ENCODE assay signal across 22 cellular contexts in the genomic region with DNA sequence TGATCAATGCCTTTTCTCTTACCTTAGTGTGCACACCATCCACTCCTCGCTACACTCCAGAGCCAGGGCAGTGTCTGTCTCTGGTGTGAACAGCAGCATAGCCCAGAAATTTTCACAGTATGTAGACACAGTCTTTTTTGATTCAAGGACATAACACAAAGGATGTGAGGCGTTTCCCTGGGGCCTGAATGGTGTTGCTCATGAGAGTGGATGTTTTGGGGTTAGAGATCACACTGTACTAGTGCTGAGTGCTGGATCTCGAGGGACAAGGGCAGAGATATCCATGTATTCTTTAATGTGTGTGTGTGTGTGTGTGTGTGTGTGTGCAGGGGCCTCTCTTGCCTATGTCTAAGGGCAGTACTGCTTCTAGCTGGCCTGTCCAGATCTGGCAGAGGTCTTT. TPM values are rescaled to one million over a fixed set of nuclear protein-coding genes. Genes with fewer than 3 reads are reported as not detected.
DNase-seq lines count a peak whose midpoint lies in the region; ATAC-seq and TF ChIP-seq lines count a peak whose summit lies in the region.
"Had no signal": no experiment of that assay in that cellular context is flagged by ENCODE, and none has a peak within 500 bp of the region (broad histone marks: within the 10 kb centered on the region; RNA-seq: fewer than 3 reads in every experiment).

No MANE protein-coding gene starts in this region.

- H2AFZ ChIP-seq in trophoblast cell (ENCODE audit: insufficient read depth, low read length, poor library complexity): no peak overlapping the region

- intact Hi-C loops in vagina (cut with DNase I): no loop called here
- intact Hi-C loops in breast epithelium (cut with DNase I; ENCODE audit: low total_unique reads): no loop called here

- no peaks in the 10 kb centered on the region for H3K79me1 ChIP-seq in trophoblast cell (ENCODE audit: low read length)

- H3K27ac ChIP-seq in right atrium auricular region: peak overlapping the region in 1 of 2 donors; percentile 45
- no peak overlapping the region for H3K27ac ChIP-seq in trophoblast cell (ENCODE audit: low read depth, low read length)
- H3K27ac ChIP-seq in vagina: peak overlapping the region; percentile 81
- H3K27ac ChIP-seq in breast epithelium: peak overlapping the region in 1 of 2 donors; percentile 70
- H3K27ac ChIP-seq: BLaER1 had no signal

- no peak overlapping the region for H3K4me3 Mint-ChIP-seq in activated naive CD4-positive, alpha-beta T cell treated with anti-CD3 and anti-CD28 coated beads, Interleukin-2, amount 10 ng/mL, durations not matched to agents 7 days and 5 days
- H3K4me3 Mint-ChIP-seq: central memory CD8-positive, alpha-beta T cell; naive B cell had no signal

- peak; percentile 32 for DNase-seq in activated CD8-positive, alpha-beta memory T cell treated with anti-CD3 and anti-CD28 coated beads, Interleukin-2, amount 50 U/mL, for 48 hours
- no peak for DNase-seq in activated CD8-positive, alpha-beta memory T cell treated with anti-CD3 and anti-CD28 coated beads, Interleukin-2, amount 50 U/mL, for 4 hours
- peak; percentile 60 for DNase-seq in right atrium auricular region (ENCODE audit: low spot score)
- no peak for DNase-seq in trophoblast cell
- peak; percentile 34 to 77 for DNase-seq in vagina (ENCODE audit: extremely low spot score in 2 of 2)
- no peak for DNase-seq in breast epithelium (ENCODE audit: low spot score in 2 of 2)
- DNase-seq in activated naive CD4-positive, alpha-beta T cell treated with anti-CD3 and anti-CD28 coated beads, Interleukin-2, amount 10 ng/mL, durations not matched to agents 7 days and 5 days: no peak
- DNase-seq: activated CD4-positive, alpha-beta T cell treated with anti-CD3 and anti-CD28 coated beads for 48 hours; activated gamma-delta T cell; naive B cell; NCI-H1436; NCI-H2171; NCI-H774; OCI-M1; SHP77 treated with DMSO at 0.1 percent for 48 hours; stimulated activated naive CD4-positive, alpha-beta T cell; T-helper 1 cell had no signal

- H3K9ac ChIP-seq in trophoblast cell (ENCODE audit: low read length): no peak overlapping the region
- H3K9ac ChIP-seq: BLaER1 had no signal

- H4K91ac ChIP-seq in trophoblast cell (ENCODE audit: low read depth, low read length): no peak overlapping the region

- no peaks in the 10 kb centered on the region for H3K27me3 ChIP-seq in right atrium auricular region
- H3K27me3 ChIP-seq in trophoblast cell (ENCODE audit: insufficient read depth, low read length): no peaks in the 10 kb centered on the region
- no peaks in the 10 kb centered on the region for H3K27me3 ChIP-seq in vagina
- H3K27me3 ChIP-seq in breast epithelium: no peaks in the 10 kb centered on the region
- H3K27me3 ChIP-seq: BLaER1 had no signal

- H3K18ac ChIP-seq in trophoblast cell (ENCODE audit: low read length): no peak overlapping the region

- no peak for ATAC-seq in HG03571 (IDR thresholded peaks at IDR 0.05; ENCODE audit: unreplicated experiment)

- no peak overlapping the region for H2BK5ac ChIP-seq in trophoblast cell (ENCODE audit: low read depth, low read length, poor library complexity)

- H3K9me3 Mint-ChIP-seq in activated naive CD4-positive, alpha-beta T cell treated with anti-CD3 and anti-CD28 coated beads, Interleukin-2, amount 10 ng/mL, durations not matched to agents 7 days and 5 days: no peaks in the 10 kb centered on the region
- H3K9me3 Mint-ChIP-seq: central memory CD8-positive, alpha-beta T cell had no signal

- peaks cover 21% of the 10 kb centered on the region for H3K27me3 Mint-ChIP-seq in activated naive CD4-positive, alpha-beta T cell treated with anti-CD3 and anti-CD28 coated beads, Interleukin-2, amount 10 ng/mL, durations not matched to agents 7 days and 5 days
- H3K27me3 Mint-ChIP-seq: central memory CD8-positive, alpha-beta T cell; naive B cell had no signal

- H3K27ac Mint-ChIP-seq in activated naive CD4-positive, alpha-beta T cell treated with anti-CD3 and anti-CD28 coated beads, Interleukin-2, amount 10 ng/mL, durations not matched to agents 7 days and 5 days: no peak overlapping the region
- H3K27ac Mint-ChIP-seq: naive B cell had no signal

- H3K9me3 ChIP-seq in right atrium auricular region: no peaks in the 10 kb centered on the region
- no peaks in the 10 kb centered on the region for H3K9me3 ChIP-seq in trophoblast cell (ENCODE audit: insufficient read depth, low read depth, low read length)
- no peaks in the 10 kb centered on the region for H3K9me3 ChIP-seq in vagina
- no peaks in the 10 kb centered on the region for H3K9me3 ChIP-seq in breast epithelium

- H3K36me3 Mint-ChIP-seq in activated naive CD4-positive, alpha-beta T cell treated with anti-CD3 and anti-CD28 coated beads, Interleukin-2, amount 10 ng/mL, durations not matched to agents 7 days and 5 days: no peaks in the 10 kb centered on the region
- H3K36me3 Mint-ChIP-seq: naive B cell had no signal

- peaks cover 0 to 10% of the 10 kb centered on the region in 2 donors for H3K4me1 ChIP-seq in right atrium auricular region
- peaks cover 2 to 5% of the 10 kb centered on the region in 2 experiments for H3K4me1 ChIP-seq in trophoblast cell (ENCODE audit: control insufficient read depth in 1 of 2, insufficient read depth in 2 of 2, low read length in 2 of 2)
- peaks cover 58% of the 10 kb centered on the region for H3K4me1 ChIP-seq in vagina
- no peaks in the 10 kb centered on the region for H3K4me1 ChIP-seq in breast epithelium

- no peak overlapping the region for H3K4me2 ChIP-seq in trophoblast cell (ENCODE audit: low read length)
- H3K4me2 ChIP-seq: BLaER1 had no signal

- H3K36me3 ChIP-seq in right atrium auricular region (no peaks in the 10 kb centered on the region), trophoblast cell (ENCODE audit: control insufficient read depth in 1 of 2, insufficient read depth in 2 of 2, low read length in 2 of 2) (no peaks in the 10 kb centered on the region), vagina (no peaks in the 10 kb centered on the region), breast epithelium (no peaks in the 10 kb centered on the region)
- H3K36me3 ChIP-seq: BLaER1 had no signal

- H2AK5ac ChIP-seq in trophoblast cell (ENCODE audit: low read length): no peak overlapping the region

- no peak overlapping the region for H2BK120ac ChIP-seq in trophoblast cell (ENCODE audit: insufficient read depth, low read length, poor library complexity)

- H3K79me2 ChIP-seq in trophoblast cell (ENCODE audit: control insufficient read depth, insufficient read depth, low read length, poor library complexity): no peaks in the 10 kb centered on the region

- CTCF ChIA-PET in activated naive CD4-positive, alpha-beta T cell treated with anti-CD3 and anti-CD28 coated beads, Interleukin-2, amount 10 ng/mL, durations not matched to agents 7 days and 5 days (lab: Charles Lee): interaction anchor here (0.8 kb wide), 1 partner anchor 12 kb away, joined by 3 read pairs; no protein-coding TSS in a partner anchor

- no CpG with 5 or more reads among the region's 3 CpGs for WGBS in trophoblast cell (ENCODE audit: extremely low coverage, insufficient coverage, insufficient read length)

- no peak for TF ChIP-seq POLR2A in vagina (IDR thresholded peaks at IDR 0.05)
- no peak for TF ChIP-seq POLR2A in breast epithelium (IDR thresholded peaks at IDR 0.05)

- H3K4me1 Mint-ChIP-seq in activated naive CD4-positive, alpha-beta T cell treated with anti-CD3 and anti-CD28 coated beads, Interleukin-2, amount 10 ng/mL, durations not matched to agents 7 days and 5 days: no peaks in the 10 kb centered on the region
- H3K4me1 Mint-ChIP-seq: central memory CD8-positive, alpha-beta T cell; naive B cell had no signal

- no peak overlapping the region for H4K12ac ChIP-seq in trophoblast cell (ENCODE audit: low read depth, low read length)

- TF ChIP-seq CTCF in right atrium auricular region (IDR thresholded peaks at IDR 0.05) (no peak), vagina (IDR thresholded peaks at IDR 0.05) (no peak), breast epithelium (IDR thresholded peaks at IDR 0.05) (no peak)

- no peak overlapping the region for H2BK12ac ChIP-seq in trophoblast cell (ENCODE audit: low read length)

- H4K8ac ChIP-seq in trophoblast cell (ENCODE audit: low read depth, low read length): no peak overlapping the region

- no peak overlapping the region for H3K14ac ChIP-seq in trophoblast cell (ENCODE audit: low read length)

- no peak overlapping the region for H3K4me3 ChIP-seq in right atrium auricular region
- no peak overlapping the region for H3K4me3 ChIP-seq in trophoblast cell (ENCODE audit: low read depth, low read length)
- H3K4me3 ChIP-seq in vagina: no peak overlapping the region
- H3K4me3 ChIP-seq in breast epithelium: no peak overlapping the region
- H3K4me3 ChIP-seq: BLaER1 had no signal

- H3K4ac ChIP-seq in trophoblast cell (ENCODE audit: low read depth, low read length): no peak overlapping the region

- H3K23ac ChIP-seq in trophoblast cell (ENCODE audit: low read length): peak overlapping the region; percentile 71

RNA-seq across cellular contexts. Expression of a gene that starts 47.8 kb away (rescaled TPM):
- total RNA-seq in right atrium auricular region (1 to 10 TPM; 1.4 to 2.6 TPM), vagina (5.9 TPM), breast epithelium (1 to 10 TPM; 4.4 to 6.2 (median 5.9) TPM)
- 14.8 and 15.0 TPM in 2 replicates for polyA plus RNA-seq in trophoblast cell (2013)
- total RNA-seq: Daoy, HT-29 had no signal

Comparison
In these comparisons a context has a peak if more than half of its experiments do, and no peak if none do; other contexts are left out.
1. DNase-seq: peak in activated CD8-positive, alpha-beta memory T cell treated with anti-CD3 and anti-CD28 coated beads, Interleukin-2, amount 50 U/mL, for 48 hours (single experiment), right atrium auricular region (single experiment) and vagina (2 of 2); none in activated CD8-positive, alpha-beta memory T cell treated with anti-CD3 and anti-CD28 coated beads, Interleukin-2, amount 50 U/mL, for 4 hours (single experiment), trophoblast cell (0 of 2), breast epithelium (0 of 2) and activated naive CD4-positive, alpha-beta T cell treated with anti-CD3 and anti-CD28 coated beads, Interleukin-2, amount 10 ng/mL, durations not matched to agents 7 days and 5 days (single experiment).